Comparison of ENCODE assay signal across 22 cellular contexts in genomic region chr10:66833861-66834260, GRCh38.
"Had no signal": no experiment of that assay in that cellular context is flagged by ENCODE, and none has a peak within 500 bp of the region (broad histone marks: within the 10 kb centered on the region; RNA-seq: fewer than 3 reads in every experiment).

No MANE protein-coding gene starts in this region.

- H3K4me3 Mint-ChIP-seq: activated CD4-positive, alpha-beta T cell treated with anti-CD3 and anti-CD28 coated beads for 36 hours; activated CD8-positive, alpha-beta T cell treated with anti-CD3 and anti-CD28 coated beads for 36 hours; activated naive CD8-positive, alpha-beta T cell treated with anti-CD3 and anti-CD28 coated beads for 36 hours; activated T-helper 17 cell treated with anti-CD3 and anti-CD28 coated beads, Interleukin-2, amount 50 U/mL, for 72 hours; central memory CD8-positive, alpha-beta T cell; mesothelial cell of epicardium; neural crest cell; T-helper 2 cell treated with Interferon-gamma antibody and Interleukin-4, amounts not matched to agents 5 μg/mL and 100 μg/mL, for 36 hours; WTC11 had no signal

- ATAC-seq: activated CD4-positive, alpha-beta T cell treated with anti-CD3 and anti-CD28 coated beads for 36 hours; activated CD8-positive, alpha-beta T cell treated with anti-CD3 and anti-CD28 coated beads for 36 hours; activated T-helper 17 cell treated with anti-CD3 and anti-CD28 coated beads, Interleukin-2, amount 50 U/mL, for 72 hours; body of pancreas; esophagus mucosa; lower lobe of right lung; WTC11 had no signal

- H3K27ac Mint-ChIP-seq: activated CD4-positive, alpha-beta T cell treated with anti-CD3 and anti-CD28 coated beads for 36 hours; activated CD8-positive, alpha-beta T cell treated with anti-CD3 and anti-CD28 coated beads for 36 hours; activated naive CD8-positive, alpha-beta T cell treated with anti-CD3 and anti-CD28 coated beads for 36 hours; activated T-helper 17 cell treated with anti-CD3 and anti-CD28 coated beads, Interleukin-2, amount 50 U/mL, for 72 hours; mesothelial cell of epicardium; progenitor cell of endocrine pancreas; T-helper 2 cell treated with Interferon-gamma antibody and Interleukin-4, amounts not matched to agents 5 μg/mL and 100 μg/mL, for 36 hours; WTC11 had no signal

- H3K79me2 ChIP-seq: hepatocyte had no signal

- DNase-seq: activated CD4-positive, alpha-beta T cell treated with anti-CD3 and anti-CD28 coated beads for 36 hours; activated CD8-positive, alpha-beta T cell treated with anti-CD3 and anti-CD28 coated beads for 36 hours; activated naive CD4-positive, alpha-beta T cell; activated naive CD8-positive, alpha-beta T cell treated with anti-CD3 and anti-CD28 coated beads for 36 hours; activated T-cell treated with anti-CD3 and anti-CD28 coated beads, Interleukin-2, amount 50 U/mL, for 1 hour; amniotic stem cell; body of pancreas; lower lobe of right lung; stimulated activated CD4-positive, alpha-beta T cell treated with anti-CD3 and anti-CD28 coated beads, Interleukin-2, amount 100 ng/mL, for 24 hours; stimulated activated naive CD4-positive, alpha-beta T cell treated with Interleukin-2 at 50 U/mL for 16 hours; thyroid gland had no signal

- H3K4me1 Mint-ChIP-seq: activated CD4-positive, alpha-beta T cell treated with anti-CD3 and anti-CD28 coated beads for 36 hours; activated naive CD8-positive, alpha-beta T cell treated with anti-CD3 and anti-CD28 coated beads for 36 hours; activated T-helper 17 cell treated with anti-CD3 and anti-CD28 coated beads, Interleukin-2, amount 50 U/mL, for 72 hours; central memory CD8-positive, alpha-beta T cell had no signal

- H3K27ac ChIP-seq: body of pancreas, coronary artery, hepatocyte, lower lobe of right lung, right atrium auricular region, thyroid gland had no signal

- H3K9me3 ChIP-seq: body of pancreas, lower lobe of right lung, right atrium auricular region, thyroid gland had no signal

- H3K27me3 Mint-ChIP-seq: activated CD4-positive, alpha-beta T cell treated with anti-CD3 and anti-CD28 coated beads for 36 hours; activated CD8-positive, alpha-beta T cell treated with anti-CD3 and anti-CD28 coated beads for 36 hours; activated naive CD8-positive, alpha-beta T cell treated with anti-CD3 and anti-CD28 coated beads for 36 hours; activated T-helper 17 cell treated with anti-CD3 and anti-CD28 coated beads, Interleukin-2, amount 50 U/mL, for 72 hours; central memory CD8-positive, alpha-beta T cell; progenitor cell of endocrine pancreas had no signal

- H2AFZ ChIP-seq: hepatocyte had no signal

- H3K9me3 Mint-ChIP-seq: activated naive CD8-positive, alpha-beta T cell treated with anti-CD3 and anti-CD28 coated beads for 36 hours; mesothelial cell of epicardium; neural crest cell; T-helper 2 cell treated with Interferon-gamma antibody and Interleukin-4, amounts not matched to agents 5 μg/mL and 100 μg/mL, for 36 hours; WTC11 had no signal

- H3K27me3 ChIP-seq: body of pancreas, hepatocyte, right atrium auricular region, thyroid gland had no signal

- H3K4me3 ChIP-seq: body of pancreas, coronary artery, hepatocyte, lower lobe of right lung, right atrium auricular region, thyroid gland had no signal

- H3K4me1 ChIP-seq: body of pancreas, lower lobe of right lung, thyroid gland had no signal

- H3K36me3 Mint-ChIP-seq: activated naive CD8-positive, alpha-beta T cell treated with anti-CD3 and anti-CD28 coated beads for 36 hours; mesothelial cell of epicardium; WTC11 had no signal

- H3K36me3 ChIP-seq: lower lobe of right lung, right atrium auricular region, thyroid gland had no signal

- H3K4me2 ChIP-seq: hepatocyte had no signal
